In genomic region chr6:3139090-3139903, GRCh38 we compare ENCODE assay signal across 8 cellular contexts. TPM values are rescaled to one million over a fixed set of nuclear protein-coding genes. Genes with fewer than 3 reads are reported as not detected.
DNase-seq lines count a peak whose midpoint lies in the region; TF ChIP-seq lines count a peak whose summit lies in the region.

No MANE protein-coding gene starts in this region.

- DNase-seq in A172 (ENCODE audit: low spot score) (peak; percentile 41), H9 (no peak), OCI-LY7 (ENCODE audit: low spot score) (peak; percentile 69), foreskin fibroblast (peak; percentile 85 to 91), skeletal muscle cell (ENCODE audit: low read depth) (peak; percentile 47), HUDEP-2 (lab: John Stamatoyannopoulos, UW; ENCODE audit: unreplicated experiment in 76 of 76) (no peak), DMS114 treated with DMSO at 0.1 percent for 48 hours (lab: John Stamatoyannopoulos, UW; ENCODE audit: unreplicated experiment) (no peak)
- DNase-seq in activated naive CD4-positive, alpha-beta T cell (lab: John Stamatoyannopoulos, UW) = no peak

- H4K5ac ChIP-seq in H9 (ENCODE audit: insufficient read length, low read depth, low read length) = no peak overlapping the region

- H3K14ac ChIP-seq in H9 (ENCODE audit: insufficient read depth, low read length) = no peak overlapping the region

- H3K27me3 Mint-ChIP-seq in H9 (ENCODE audit: low read depth) = no peaks in the 10 kb centered on the region

- H3K4me2 ChIP-seq in H9 (ENCODE audit: insufficient read depth, insufficient read length, low read length) (no peak overlapping the region), OCI-LY7 (ENCODE audit: low read length) (peak overlapping the region; percentile 53)

- H3K56ac ChIP-seq in H9 (ENCODE audit: insufficient read length, low read depth, low read length) = no peak overlapping the region

- peak overlapping the region in 2 of 3 experiments; percentile 7 to 57; a peak in 5 of 7 replicates for H3K27ac Mint-ChIP-seq in H9

- no peak overlapping the region for H4K8ac ChIP-seq in H9 (replicated peaks; ENCODE audit: insufficient read length, low read depth, low read length)

- H3K36me3 ChIP-seq in OCI-LY7 (ENCODE audit: insufficient read depth, low read length) = 0 out of 2 replicates have a peak, but pooled peaks cover 4% of the 10 kb centered on the region

- no peaks in the 10 kb centered on the region for H3K9me2 ChIP-seq in OCI-LY7 (ENCODE audit: insufficient read depth, low read length)

- no peaks in the 10 kb centered on the region for H3K9me3 ChIP-seq in H9 (ENCODE audit: control insufficient read depth, low read depth, low read length)
- no peaks in the 10 kb centered on the region for H3K9me3 ChIP-seq in OCI-LY7 (ENCODE audit: low read length)

- H3K4me3 ChIP-seq in OCI-LY7 (ENCODE audit: low read depth, low read length, poor library complexity, severe bottlenecking) = no peak overlapping the region
- no peak overlapping the region for H3K4me3 ChIP-seq in foreskin fibroblast (ENCODE audit: low read depth in 1 of 2, low read length in 2 of 2)
- H3K4me3 ChIP-seq in skeletal muscle cell (ENCODE audit: low read depth, low read length) = no peak overlapping the region

- H3K4ac ChIP-seq in H9 (ENCODE audit: low read depth, low read length) = no peak overlapping the region

- CTCF ChIA-PET in OCI-LY7 (lab: Charles Lee; ENCODE audit: unreplicated experiment) = no interaction called here

- no peaks in the 10 kb centered on the region for H3K27me3 ChIP-seq in H9 (ENCODE audit: insufficient read depth, low read length)

- no peak for TF ChIP-seq CTCF in H9 (conservative IDR thresholded peaks at IDR 0.05)
- TF ChIP-seq CTCF in OCI-LY7 (conservative IDR thresholded peaks at IDR 0.05; ENCODE audit: low read length) = no peak
- TF ChIP-seq CTCF in foreskin fibroblast (IDR thresholded peaks at IDR 0.05; ENCODE audit: low read depth, low read length) = no peak

- peaks cover 18 to 29% of the 10 kb centered on the region in 2 experiments for H3K4me1 Mint-ChIP-seq in H9

- H2BK15ac ChIP-seq in H9 (ENCODE audit: low read depth, low read length) = no peak overlapping the region

- no peak overlapping the region for H2BK20ac ChIP-seq in H9 (ENCODE audit: low read depth, low read length, poor library complexity, severe bottlenecking)

- H2AFZ ChIP-seq in H9 (ENCODE audit: low read length) (no peak overlapping the region), OCI-LY7 (ENCODE audit: low read length) (peak overlapping the region; percentile 14; the same call in 1 of the 2 replicates)

- POLR2A ChIA-PET in OCI-LY7 (lab: Charles Lee) = interaction anchor here (0.5 to 2.6 kb wide), 6 partner anchors 9 to 1398 kb away, joined by 3 to 13 read pairs (median 3); partner anchors contain the start of genes PSMG4 and TUBB2A

- H3K4me3 Mint-ChIP-seq in H9 = no peak overlapping the region

- H3K36me3 Mint-ChIP-seq in H9 (ENCODE audit: insufficient read depth in 1 of 3, low read depth in 3 of 3) = peaks cover 35 to 71% (median 69%) of the 10 kb centered on the region in 3 experiments

- peaks cover 2% of the 10 kb centered on the region for H3K23me2 ChIP-seq in H9 (ENCODE audit: insufficient read length, low read depth, low read length, poor library complexity, severe bottlenecking)

- H3K27ac ChIP-seq in H9 (ENCODE audit: insufficient read length, low read depth, low read length) (no peak overlapping the region), OCI-LY7 (ENCODE audit: low read depth, low read length, poor library complexity, severe bottlenecking) (peak overlapping the region; percentile 39)

- H3K4me1 ChIP-seq in H9 (ENCODE audit: insufficient read depth, low read length) (no peaks in the 10 kb centered on the region; the same call in 1 of the 2 replicates), OCI-LY7 (ENCODE audit: insufficient read depth, low read length, poor library complexity, severe bottlenecking) (peaks cover 17% of the 10 kb centered on the region)

- intact Hi-C loops in OCI-LY7 (cut with micrococcal nuclease; ENCODE audit: unreplicated experiment) = loop anchor here (2.0 kb wide), 1 partner anchor 14 kb away; no protein-coding TSS in a partner anchor

- no TSS peak for BruUV-seq in OCI-LY7 (replicated peaks; lab: Mats Ljungman, UMichigan)

- H4K20me1 ChIP-seq in H9 (ENCODE audit: control insufficient read depth, insufficient read depth, insufficient read length) = no peaks in the 10 kb centered on the region
- no peaks in the 10 kb centered on the region for H4K20me1 ChIP-seq in OCI-LY7 (ENCODE audit: insufficient read depth, low read length)

- no peak overlapping the region for H2BK120ac ChIP-seq in H9 (ENCODE audit: low read depth, low read length, poor library complexity, severe bottlenecking)

- no peaks in the 10 kb centered on the region for H3K79me2 ChIP-seq in H9 (ENCODE audit: insufficient read depth, low read length)
- no peaks in the 10 kb centered on the region for H3K79me2 ChIP-seq in OCI-LY7 (ENCODE audit: insufficient read depth, low read depth, low read length)

- no peak overlapping the region for H2BK12ac ChIP-seq in H9 (ENCODE audit: insufficient read length, low read depth, low read length)

- H2AK5ac ChIP-seq in H9 (ENCODE audit: insufficient read length, low read length) = no peak overlapping the region

- H3K9ac ChIP-seq in H9 (ENCODE audit: extremely low read depth, insufficient read length, low read length) = no peak overlapping the region

- H3K23ac ChIP-seq in H9 (ENCODE audit: insufficient read length, low read depth, low read length) = no peak overlapping the region

- H3T11ph ChIP-seq in H9 (ENCODE audit: low read length) = no peak overlapping the region

- no peaks in the 10 kb centered on the region for H3K79me1 ChIP-seq in H9 (ENCODE audit: insufficient read depth, low read depth, low read length, poor library complexity, severe bottlenecking)

- no CpG with 5 or more reads among the region's 14 CpGs for WGBS in H9 (ENCODE audit: extremely low coverage, insufficient read length, low lambda C conversion rate)

- no peaks in the 10 kb centered on the region for H3K9me3 Mint-ChIP-seq in H9

- H2BK5ac ChIP-seq in H9 (ENCODE audit: insufficient read length, low read length) = no peak overlapping the region

- no peak overlapping the region for H3K18ac ChIP-seq in H9 (ENCODE audit: insufficient read length, low read depth, low read length)

- H4K91ac ChIP-seq in H9 (ENCODE audit: insufficient read length, low read depth, low read length) = no peak overlapping the region

RNA-seq across cellular contexts. Expression of gene TUBB2A, which starts 18.0 kb away (rescaled TPM):
- 291 and 339 TPM in 2 replicates for total RNA-seq in A172 (2014; rRNA removed; shearing (Covaris generic))
- total RNA-seq in H9 (2021) = 258 and 268 TPM in 2 replicates
- total RNA-seq in OCI-LY7 (2014; rRNA removed; shearing (Covaris generic)) = 33.0 and 42.1 TPM in 2 replicates
- total RNA-seq in OCI-LY7 (2022) = 23.3 and 24.8 TPM in 2 replicates

RNA-seq across cellular contexts. Expression of gene BPHL, which starts 20.8 kb away (rescaled TPM):
- total RNA-seq in A172 (2014; rRNA removed; shearing (Covaris generic)) = 22.8 and 25.2 TPM in 2 replicates
- 48.7 and 50.2 TPM in 2 replicates for total RNA-seq in H9 (2021)
- total RNA-seq in OCI-LY7 (2014; rRNA removed; shearing (Covaris generic)) = 9.7 and 12.3 TPM in 2 replicates
- 17.5 and 20.9 TPM in 2 replicates for total RNA-seq in OCI-LY7 (2022)

Comparison
In these comparisons a context has a peak if more than half of its experiments do, and no peak if none do; other contexts are left out.
1. DNase-seq: peak in A172 (single experiment), OCI-LY7 (single experiment), foreskin fibroblast (2 of 2) and skeletal muscle cell (single experiment); none in H9 (single experiment), activated naive CD4-positive, alpha-beta T cell (0 of 4), HUDEP-2 (0 of 76) and DMS114 treated with DMSO at 0.1 percent for 48 hours (single experiment).